ENCODE assay signal across 8 cellular contexts in the genomic region with DNA sequence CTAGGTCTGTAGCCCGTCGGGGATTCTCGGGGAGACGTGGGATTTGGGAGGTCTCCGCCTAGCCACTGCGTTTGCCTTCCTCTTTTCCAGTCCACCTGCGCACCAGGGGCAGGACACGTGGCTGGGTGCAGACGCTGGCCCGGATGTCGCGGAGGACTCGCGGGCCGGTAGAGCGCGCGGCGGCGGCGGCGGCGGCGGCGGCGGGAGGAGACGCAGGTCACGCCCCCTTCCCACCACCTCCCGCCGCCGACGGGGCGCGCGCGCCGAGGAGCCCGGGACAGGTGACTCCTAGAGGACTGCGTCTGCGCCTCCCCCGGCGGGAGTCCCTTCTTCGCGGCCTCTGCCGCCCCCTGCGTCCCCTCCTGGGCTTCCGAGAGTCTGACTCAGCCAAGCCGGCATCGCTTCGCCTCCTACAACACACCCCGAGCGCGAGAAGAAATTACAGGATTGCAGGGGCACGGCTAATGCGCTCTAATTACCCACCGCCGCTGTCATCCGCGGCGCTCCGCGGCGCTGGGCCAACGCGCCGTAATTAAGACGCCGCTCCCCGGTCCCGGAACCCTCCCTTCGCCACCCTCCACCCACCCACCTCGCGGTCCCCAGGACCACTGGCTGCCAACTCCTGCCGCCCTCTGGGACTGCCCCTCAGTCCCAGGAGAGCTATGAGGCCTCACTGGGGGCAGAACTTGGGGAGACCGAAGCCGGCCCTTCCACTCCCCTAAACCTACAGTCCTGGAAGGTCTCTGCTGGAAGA.
A peak's percentile ranks its signal among the peaks of the same experiment; 100 is the strongest.
DNase-seq lines count a peak whose midpoint lies in the region; ATAC-seq and TF ChIP-seq lines count a peak whose summit lies in the region.

No MANE protein-coding gene starts in this region.

- no peak for TF ChIP-seq EP300 in suprapubic skin (IDR thresholded peaks at IDR 0.05)

- H3K4me3 Mint-ChIP-seq in activated T-cell treated with anti-CD3 and anti-CD28 coated beads, Interleukin-2, amount 50 U/mL, for 24 hours, result peak overlapping the region; percentile 67

- H3K4me1 ChIP-seq in fibroblast of lung (ENCODE audit: control insufficient read depth, extremely low read depth, insufficient read depth, low read length), result peaks cover 20% of the 10 kb centered on the region
- H3K4me1 ChIP-seq in neutrophil (ENCODE audit: control insufficient read depth in 1 of 2, insufficient read depth in 1 of 2, low read depth in 1 of 2, low read length in 1 of 2), result peaks cover 3 to 14% of the 10 kb centered on the region in 2 experiments
- H3K4me1 ChIP-seq in suprapubic skin, result peaks cover 16% of the 10 kb centered on the region

- no peak overlapping the region for H3K9ac ChIP-seq in fibroblast of lung (ENCODE audit: insufficient read depth, low read length)

- peaks cover 77% of the 10 kb centered on the region for H3K27me3 Mint-ChIP-seq in activated T-cell treated with anti-CD3 and anti-CD28 coated beads, Interleukin-2, amount 50 U/mL, for 24 hours

- peaks cover 19% of the 10 kb centered on the region for H3K4me1 Mint-ChIP-seq in activated T-cell treated with anti-CD3 and anti-CD28 coated beads, Interleukin-2, amount 50 U/mL, for 24 hours (ENCODE audit: low read depth)

- no peaks in the 10 kb centered on the region for H3K9me3 ChIP-seq in fibroblast of lung (ENCODE audit: control insufficient read depth, insufficient read depth, low read depth, low read length)
- H3K9me3 ChIP-seq in neutrophil, result no peaks in the 10 kb centered on the region
- H3K9me3 ChIP-seq in suprapubic skin, result no peaks in the 10 kb centered on the region

- H3K9me3 Mint-ChIP-seq in activated T-cell treated with anti-CD3 and anti-CD28 coated beads, Interleukin-2, amount 50 U/mL, for 24 hours, result no peaks in the 10 kb centered on the region

- no peaks in the 10 kb centered on the region for H3K36me3 Mint-ChIP-seq in activated T-cell treated with anti-CD3 and anti-CD28 coated beads, Interleukin-2, amount 50 U/mL, for 24 hours (ENCODE audit: low read depth)

- H3K27ac ChIP-seq in fibroblast of lung (ENCODE audit: insufficient read depth, low read length) (no peak overlapping the region), neutrophil (no peak overlapping the region), suprapubic skin (no peak overlapping the region)

- TF ChIP-seq CTCF in fibroblast of lung (conservative IDR thresholded peaks at IDR 0.05 in 1 of 2, IDR thresholded peaks at IDR 0.05 in 1 of 2; ENCODE audit: low read depth in 1 of 2, low read length in 2 of 2) (peak in 1 of 2 donors; percentile 28), neutrophil (IDR thresholded peaks at IDR 0.05) (no peak), suprapubic skin (IDR thresholded peaks at IDR 0.05) (peak in 1 of 2 donors; percentile 12)

- DNase-seq in NCI-H2171 treated with DMSO at 0.1 percent for 48 hours (lab: John Stamatoyannopoulos, UW) (peak; percentile 74), fibroblast of lung (ENCODE audit: low read depth in 2 of 2) (peak; percentile 53 to 59), suprapubic skin (ENCODE audit: low spot score in 2 of 2) (peak in 1 of 2 donors; percentile 73), NK-92 (lab: John Stamatoyannopoulos, UW; ENCODE audit: unreplicated experiment) (no peak), NCI-H774 (lab: John Stamatoyannopoulos, UW) (no peak)
- peak; percentile 77 for DNase-seq in activated T-cell treated with anti-CD3 and anti-CD28 coated beads, Interleukin-2, amount 50 U/mL, for 24 hours

- H3K4me2 ChIP-seq in fibroblast of lung (ENCODE audit: extremely low read depth, insufficient read depth, low read length), result peak overlapping the region; percentile 71

- H3K27me3 ChIP-seq in fibroblast of lung (ENCODE audit: control insufficient read depth, insufficient read depth, low read length) (no peaks in the 10 kb centered on the region), neutrophil (peaks cover 100% of the 10 kb centered on the region), suprapubic skin (peaks cover 37% of the 10 kb centered on the region)

- H3K27ac Mint-ChIP-seq in activated T-cell treated with anti-CD3 and anti-CD28 coated beads, Interleukin-2, amount 50 U/mL, for 24 hours, result no peak overlapping the region

- TF ChIP-seq POLR2A in suprapubic skin (IDR thresholded peaks at IDR 0.05), result no peak

- peak overlapping the region in 3 of 4 experiments; percentile 14 to 42 (median 31) for H3K4me3 ChIP-seq in fibroblast of lung (replicated peaks in 1 of 4; ENCODE audit: control extremely low read depth in 1 of 4, insufficient read depth in 1 of 4, low read depth in 3 of 4, low read length in 4 of 4)
- H3K4me3 ChIP-seq in neutrophil (ENCODE audit: low read depth in 1 of 2, low read length in 1 of 2), result peak overlapping the region; percentile 31 to 41
- peak overlapping the region; percentile 39 for H3K4me3 ChIP-seq in suprapubic skin

- ATAC-seq in GM19452 (IDR thresholded peaks at IDR 0.05; ENCODE audit: unreplicated experiment), result peak; percentile 51

- 9% methylated on average over 16 of the region's 76 CpGs for WGBS in suprapubic skin

- peak overlapping the region; percentile 53 for H2AFZ ChIP-seq in fibroblast of lung (ENCODE audit: low read length)

- H3K79me2 ChIP-seq in fibroblast of lung (ENCODE audit: control insufficient read depth, insufficient read depth, low read length), result no peaks in the 10 kb centered on the region

- H3K36me3 ChIP-seq in fibroblast of lung (ENCODE audit: control insufficient read depth, insufficient read depth, low read length), result no peaks in the 10 kb centered on the region
- no peaks in the 10 kb centered on the region for H3K36me3 ChIP-seq in neutrophil
- no peaks in the 10 kb centered on the region for H3K36me3 ChIP-seq in suprapubic skin

- no peaks in the 10 kb centered on the region for H4K20me1 ChIP-seq in fibroblast of lung (ENCODE audit: control insufficient read depth, extremely low read depth, insufficient read depth, low read length)

Comparison
In these comparisons a context has a peak if more than half of its experiments do, and no peak if none do; other contexts are left out.
1. DNase-seq: peak in NCI-H2171 treated with DMSO at 0.1 percent for 48 hours (single experiment), activated T-cell treated with anti-CD3 and anti-CD28 coated beads, Interleukin-2, amount 50 U/mL, for 24 hours (single experiment) and fibroblast of lung (2 of 2); none in NK-92 (single experiment) and NCI-H774 (single experiment).
2. Peak in every context shown above with its lines, with median percentiles within 50 percentile points of each other: H3K4me3 ChIP-seq.